1 cellular context compared by ENCODE assay signal in genomic region chr1:109239047-109239579, GRCh38.
TF ChIP-seq lines count a peak whose summit lies in the region.

No MANE protein-coding gene starts in this region.

TF ChIP-seq in SK-N-SH, 30 proteins besides CTCF, POLR2A, EP300 and RAD21 (continued from another document):
- TF ChIP-seq USF1 (IDR thresholded peaks at IDR 0.05; ENCODE audit: borderline replicate concordance, low read depth) (no peak), TEAD4 (IDR thresholded peaks at IDR 0.05; ENCODE audit: borderline replicate concordance, insufficient read depth) (no peak), FOXJ3 (CRISPR knock-in tag; IDR thresholded peaks at IDR 0.05) (no peak), ELF1 (IDR thresholded peaks at IDR 0.05) (no peak), MEF2A (IDR thresholded peaks at IDR 0.05; ENCODE audit: borderline replicate concordance, low read depth) (no peak), TCF12 (IDR thresholded peaks at IDR 0.05) (no peak), RXRA (IDR thresholded peaks at IDR 0.05; ENCODE audit: borderline replicate concordance, low read depth) (no peak), GATA2 (CRISPR knock-in tag; IDR thresholded peaks at IDR 0.05) (no peak), FOSL2 (IDR thresholded peaks at IDR 0.05; ENCODE audit: borderline replicate concordance, low read depth) (no peak), MXI1 (IDR thresholded peaks at IDR 0.05; ENCODE audit: low read depth, low read length) (no peak), IRF3 (IDR thresholded peaks at IDR 0.05; ENCODE audit: low read depth, low read length) (no peak)
